In the genomic region with DNA sequence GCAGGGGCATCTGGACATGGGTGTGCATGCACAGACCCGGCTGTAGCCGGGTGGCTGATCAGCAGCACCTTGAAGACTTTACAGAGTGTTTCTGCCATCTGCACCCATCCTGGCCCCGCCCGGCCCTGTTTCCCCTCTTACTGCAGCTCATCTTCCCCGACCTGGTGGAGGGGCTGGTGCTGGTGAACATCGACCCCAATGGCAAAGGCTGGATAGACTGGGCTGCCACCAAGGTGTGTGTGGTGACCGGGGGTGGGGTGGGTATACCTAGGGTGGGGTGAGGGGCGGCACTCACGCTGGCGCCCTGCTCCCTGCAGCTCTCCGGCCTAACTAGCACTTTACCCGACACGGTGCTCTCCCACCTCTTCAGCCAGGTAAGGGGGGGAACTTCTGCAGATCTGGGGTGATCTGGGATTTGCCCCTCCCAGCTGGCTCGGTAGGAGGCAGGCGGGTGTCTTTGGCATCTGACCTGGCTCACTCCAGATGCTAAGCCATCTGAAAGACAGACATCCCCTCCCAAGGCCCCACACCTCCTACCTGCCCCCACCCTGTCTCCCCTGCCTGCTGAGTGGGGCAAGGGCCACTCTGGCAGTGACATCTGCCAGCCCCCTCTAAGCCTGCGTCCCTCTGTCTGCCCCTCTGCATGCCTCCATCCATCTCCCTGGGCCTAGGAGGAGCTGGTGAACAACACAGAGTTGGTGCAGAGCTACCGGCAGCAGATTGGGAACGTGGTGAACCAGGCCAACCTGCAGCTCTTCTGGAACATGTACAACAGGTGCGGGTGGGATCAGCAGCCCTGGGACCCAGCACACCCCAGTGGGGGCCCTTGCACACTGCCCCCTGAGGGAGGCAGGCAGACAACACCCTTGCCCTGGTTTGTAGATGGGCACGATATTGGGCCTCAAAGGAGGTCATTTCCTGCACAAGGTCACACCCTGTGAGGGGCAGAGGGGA, we compare ENCODE assay signal across 17 cellular contexts. TPM values are rescaled to one million over a fixed set of nuclear protein-coding genes. Genes with fewer than 3 reads are reported as not detected.
DNase-seq lines count a peak whose midpoint lies in the region; ATAC-seq, FAIRE-seq and TF ChIP-seq lines count a peak whose summit lies in the region.
"Had no signal": no experiment of that assay in that cellular context is flagged by ENCODE, and none has a peak within 500 bp of the region (broad histone marks: within the 10 kb centered on the region; RNA-seq: fewer than 3 reads in every experiment).

No MANE protein-coding gene starts in this region.

- no peak overlapping the region for H3K4me3 Mint-ChIP-seq in type B pancreatic cell
- H3K4me3 Mint-ChIP-seq: central memory CD8-positive, alpha-beta T cell had no signal

- CTCF ChIA-PET in HepG2 (lab: Yijun Ruan, JAX; ENCODE audit: low intra/inter-chr PET ratio, low total read pairs), result no interaction called here

- no peak overlapping the region for H3K9ac ChIP-seq in HepG2 (ENCODE audit: insufficient read depth, low read depth, low read length)

- no peaks in the 10 kb centered on the region for H3K27me3 Mint-ChIP-seq in type B pancreatic cell

- TF ChIP-seq POLR2A in HepG2 (IDR thresholded peaks at IDR 0.05; ENCODE audit: insufficient read depth in 1 of 2, low read depth in 2 of 2, low read length in 2 of 2), result no peak

- H3K4me2 ChIP-seq in HepG2 (ENCODE audit: low read depth, low read length), result no peak overlapping the region

- H3K4me3 ChIP-seq in heart right ventricle (no peak overlapping the region), HepG2 (replicated peaks in 1 of 3; ENCODE audit: insufficient read depth in 1 of 3, low read depth in 2 of 3, low read length in 3 of 3) (no peak overlapping the region)

- ATAC-seq in heart right ventricle, result no peak
- ATAC-seq in HepG2, result peak; percentile 6; the same call in 2 of the 3 replicates
- ATAC-seq in HG02852 (IDR thresholded peaks at IDR 0.05; ENCODE audit: unreplicated experiment), result no peak
- ATAC-seq: sciatic nerve had no signal

- no peak for TF ChIP-seq CTCF in heart right ventricle (IDR thresholded peaks at IDR 0.05)
- no peak for TF ChIP-seq CTCF in HepG2 (CRISPR knock-in tag; IDR thresholded peaks at IDR 0.05)
- TF ChIP-seq CTCF in type B pancreatic cell (conservative IDR thresholded peaks at IDR 0.05), result no peak

- BruUV-seq in HepG2 (replicated peaks; lab: Mats Ljungman, UMichigan), result no TSS peak

- no peaks in the 10 kb centered on the region for H3K79me2 ChIP-seq in HepG2 (ENCODE audit: insufficient read depth, low read length)

- in situ Hi-C loops in HepG2 (cut with HindIII; ENCODE audit: extremely low pct_ligation_motif_present, low pct_unique_long_range_greater_than_20kb), result loop anchor here (10.0 kb wide), 1 partner anchor 228 kb away; the partner anchor contains the start of gene GOT2

- peak overlapping the region; percentile 50 for H3K27ac Mint-ChIP-seq in type B pancreatic cell

- no peak for TF ChIP-seq RAD21 in HepG2 (CRISPR knock-in tag; IDR thresholded peaks at IDR 0.05)

- no peak overlapping the region for H2AFZ ChIP-seq in HepG2 (ENCODE audit: low read length)

- H3K27ac ChIP-seq in heart right ventricle (no peak overlapping the region), HepG2 (ENCODE audit: extremely low read length, insufficient read depth, low read length) (no peak overlapping the region)
- H3K27ac ChIP-seq: neutrophil had no signal

- no peaks in the 10 kb centered on the region for H3K36me3 Mint-ChIP-seq in type B pancreatic cell

- DNase-seq in cardiac septum (ENCODE audit: low spot score) (peak; percentile 63), heart right ventricle (no peak), NCI-H524 treated with DMSO at 0.1 percent for 48 hours (lab: John Stamatoyannopoulos, UW) (peak; percentile 72), HepG2 (ENCODE audit: low spot score) (no peak), type B pancreatic cell (ENCODE audit: extremely low spot score, unreplicated experiment) (peak; percentile 53), DMS153 treated with DMSO at 0.1 percent for 48 hours (lab: John Stamatoyannopoulos, UW; ENCODE audit: unreplicated experiment) (no peak), NCI-H2107 treated with DMSO at 0.1 percent for 48 hours (lab: John Stamatoyannopoulos, UW; ENCODE audit: unreplicated experiment) (no peak)
- DNase-seq: amygdala; effector CD8-positive, alpha-beta T cell; NCI-H2081 treated with DMSO at 0.1 percent for 48 hours; stimulated activated CD4-positive, alpha-beta T cell treated with anti-CD3 and anti-CD28 coated beads, Interleukin-1b, Interleukin-23, amount 100 ng/mL, for 48 hours; SW 1271 had no signal

- peaks cover 0 to 87% (median 12%) of the 10 kb centered on the region in 9 donors for H3K36me3 ChIP-seq in heart right ventricle
- H3K36me3 ChIP-seq in HepG2 (replicated peaks in 1 of 2; ENCODE audit: control insufficient read depth in 1 of 2, insufficient read depth in 2 of 2, low read length in 2 of 2), result no peaks in the 10 kb centered on the region
- H3K36me3 ChIP-seq: neutrophil had no signal

- no peak for FAIRE-seq in HepG2 (lab: Jason Lieb, UNC)
- FAIRE-seq: GM12891 had no signal

- no peaks in the 10 kb centered on the region for H4K20me1 ChIP-seq in HepG2 (ENCODE audit: insufficient read depth, low read length)

- POLR2A ChIA-PET in HepG2 (lab: Yijun Ruan, JAX), result no interaction called here

- H3K4me1 ChIP-seq in heart right ventricle (peaks cover 0 to 8% (median 0%) of the 10 kb centered on the region in 9 donors), HepG2 (ENCODE audit: insufficient read depth, low read length) (peaks cover 25% of the 10 kb centered on the region)

- 81 to 85% methylated on average over 20 of the region's 20 CpGs for WGBS in heart right ventricle, 2 donors
- WGBS in HepG2 (ENCODE audit: low lambda C conversion rate), result 57% methylated on average over 15 of the region's 20 CpGs

- H3K9me3 ChIP-seq in heart right ventricle, result no peaks in the 10 kb centered on the region
- H3K9me3 ChIP-seq in HepG2 (ENCODE audit: low read length), result no peaks in the 10 kb centered on the region
- H3K9me3 ChIP-seq: neutrophil had no signal

- no peaks in the 10 kb centered on the region for H3K9me3 Mint-ChIP-seq in type B pancreatic cell
- H3K9me3 Mint-ChIP-seq: central memory CD8-positive, alpha-beta T cell had no signal

- peaks cover under 1% of the 10 kb centered on the region for H3K4me1 Mint-ChIP-seq in type B pancreatic cell (ENCODE audit: unreplicated experiment)

- H3K27me3 ChIP-seq in heart right ventricle (peaks cover 0 to 9% (median 0%) of the 10 kb centered on the region in 7 donors), HepG2 (ENCODE audit: control insufficient read depth in 1 of 2, insufficient read depth in 2 of 2, low read length in 2 of 2) (peaks cover 0 to 8% of the 10 kb centered on the region in 2 experiments; a peak in 2 of 5 replicates)

- no peak for TF ChIP-seq EP300 in HepG2 (IDR thresholded peaks at IDR 0.05; ENCODE audit: low read depth in 2 of 2, low read length in 2 of 2)
- TF ChIP-seq EP300 in HepG2 (CRISPR knock-in tag; IDR thresholded peaks at IDR 0.05; ENCODE audit: borderline replicate concordance), result no peak

- intact Hi-C loops in cardiac septum (cut with DNase I), result no loop called here
- intact Hi-C loops in heart right ventricle (cut with DNase I), result loop anchor here in 1 of 10 donors (10.0 kb wide), 1 partner anchor 148 kb away; no protein-coding TSS in a partner anchor
- intact Hi-C loops in HepG2 (cut with micrococcal nuclease; ENCODE audit: unreplicated experiment), result no loop called here

RNA-seq across cellular contexts. Expression of gene NDRG4, which starts 6.6 kb away (rescaled TPM):
- total RNA-seq in cardiac septum, result 607 TPM
- total RNA-seq in heart right ventricle, result 100 to 1,000 TPM; 336 to 821 (median 630) TPM
- polyA plus RNA-seq in heart right ventricle, result 100 to 1,000 TPM; 286 to 507 TPM
- 1.6 and 1.7 TPM in 2 replicates for total RNA-seq in HepG2 (2016; rRNA removed; fragmentation: Illumina TruSeq; extraction: Trizol)
- total RNA-seq in HepG2 (2016; cell fraction: cytosol; rRNA removed; fragmentation: Illumina TruSeq; extraction: Trizol; ENCODE audit: low read depth), result 0.20 and 1.1 TPM in 2 replicates
- 1.5 and 2.0 TPM in 2 replicates for total RNA-seq in HepG2 (2016; cell fraction: insoluble cytoplasmic fraction; rRNA removed; fragmentation: Illumina TruSeq; extraction: Trizol)
- 1.7 and 1.8 TPM in 2 replicates for total RNA-seq in HepG2 (2016; cell fraction: membrane; rRNA removed; fragmentation: Illumina TruSeq; extraction: Trizol)
- total RNA-seq in HepG2 (2016; cell fraction: nucleus; rRNA removed; fragmentation: Illumina TruSeq; extraction: Trizol), result 1.6 and 2.2 TPM in 2 replicates
- polyA plus RNA-seq in HepG2 (2011; rRNA removed), result 1.8 and 2.7 TPM in 2 replicates
- polyA plus RNA-seq in HepG2 (2011; cell fraction: cytosol; rRNA removed), result 1.8 and 2.5 TPM in 2 replicates
- 17.0 and 17.7 TPM in 2 replicates for polyA plus RNA-seq in HepG2 (2011; cell fraction: nucleus; rRNA removed)
- 2.3 and 6.3 TPM in 2 replicates for polyA plus RNA-seq in HepG2 (2012)
- 0.41 and 0.49 TPM in 2 replicates for polyA plus RNA-seq in HepG2 (2016; cell fraction: cytosol; fragmentation: Illumina TruSeq; extraction: Trizol; ENCODE audit: low read depth)
- 0.75 and 2.0 TPM in 2 replicates for polyA plus RNA-seq in HepG2 (2016; cell fraction: insoluble cytoplasmic fraction; fragmentation: Illumina TruSeq; extraction: Trizol; ENCODE audit: low read depth)
- polyA plus RNA-seq in HepG2 (2016; cell fraction: membrane; fragmentation: Illumina TruSeq; extraction: Trizol; ENCODE audit: low read depth), result 0.87 and 0.90 TPM in 2 replicates
- 2.5 TPM in 2 replicates for polyA plus RNA-seq in HepG2 (2016; cell fraction: nucleus; fragmentation: Illumina TruSeq; extraction: Trizol; ENCODE audit: insufficient read depth, low read depth)
- polyA minus RNA-seq in HepG2 (2011; rRNA and poly(A)+ RNA removed; ENCODE audit: low replicate concordance), result 0.07 and 9.4 TPM in 2 replicates
- polyA minus RNA-seq in HepG2 (2011; cell fraction: cytosol; rRNA and poly(A)+ RNA removed), result 1.2 and 1.8 TPM in 2 replicates
- polyA minus RNA-seq in HepG2 (2011; cell fraction: nucleus; rRNA and poly(A)+ RNA removed), result 3.3 and 6.0 TPM in 2 replicates
- total RNA-seq in type B pancreatic cell (ENCODE audit: low replicate concordance), result 23.7 and 42.9 TPM in 2 replicates

RNA-seq across cellular contexts. Expression of gene SETD6, which starts 8.8 kb away (rescaled TPM):
- total RNA-seq in cardiac septum (12.4 TPM), heart right ventricle (10 to 100 TPM in 8 of 10 donors, 1 to 10 TPM in 2; 8.9 to 16.0 (median 11.8) TPM), HepG2 (2016; rRNA removed; fragmentation: Illumina TruSeq; extraction: Trizol) (17.4 and 25.7 TPM in 2 replicates), type B pancreatic cell (ENCODE audit: low replicate concordance) (32.6 and 36.5 TPM in 2 replicates)
- polyA plus RNA-seq in heart right ventricle (10 to 100 TPM; 11.8 to 18.9 TPM), HepG2 (2011; rRNA removed) (24.0 and 25.9 TPM in 2 replicates)
- 4.8 and 5.1 TPM in 2 replicates for total RNA-seq in HepG2 (2016; cell fraction: cytosol; rRNA removed; fragmentation: Illumina TruSeq; extraction: Trizol; ENCODE audit: low read depth)
- total RNA-seq in HepG2 (2016; cell fraction: insoluble cytoplasmic fraction; rRNA removed; fragmentation: Illumina TruSeq; extraction: Trizol), result 17.1 and 29.4 TPM in 2 replicates
- 9.7 and 10.0 TPM in 2 replicates for total RNA-seq in HepG2 (2016; cell fraction: membrane; rRNA removed; fragmentation: Illumina TruSeq; extraction: Trizol)
- 32.2 and 34.9 TPM in 2 replicates for total RNA-seq in HepG2 (2016; cell fraction: nucleus; rRNA removed; fragmentation: Illumina TruSeq; extraction: Trizol)
- 13.1 and 16.9 TPM in 2 replicates for polyA plus RNA-seq in HepG2 (2011; cell fraction: cytosol; rRNA removed)
- polyA plus RNA-seq in HepG2 (2011; cell fraction: nucleus; rRNA removed), result 109 and 110 TPM in 2 replicates
- 25.0 and 25.7 TPM in 2 replicates for polyA plus RNA-seq in HepG2 (2012)
- 2.7 and 3.2 TPM in 2 replicates for polyA plus RNA-seq in HepG2 (2016; cell fraction: cytosol; fragmentation: Illumina TruSeq; extraction: Trizol; ENCODE audit: low read depth)
- polyA plus RNA-seq in HepG2 (2016; cell fraction: insoluble cytoplasmic fraction; fragmentation: Illumina TruSeq; extraction: Trizol; ENCODE audit: low read depth), result 13.8 and 15.8 TPM in 2 replicates
- polyA plus RNA-seq in HepG2 (2016; cell fraction: membrane; fragmentation: Illumina TruSeq; extraction: Trizol; ENCODE audit: low read depth), result 4.6 and 4.9 TPM in 2 replicates
- polyA plus RNA-seq in HepG2 (2016; cell fraction: nucleus; fragmentation: Illumina TruSeq; extraction: Trizol; ENCODE audit: insufficient read depth, low read depth), result 74.9 and 78.9 TPM in 2 replicates
- 26.6 and 40.3 TPM in 2 replicates for polyA minus RNA-seq in HepG2 (2011; rRNA and poly(A)+ RNA removed; ENCODE audit: low replicate concordance)
- polyA minus RNA-seq in HepG2 (2011; cell fraction: cytosol; rRNA and poly(A)+ RNA removed), result 11.5 and 12.7 TPM in 2 replicates
- 48.7 and 56.2 TPM in 2 replicates for polyA minus RNA-seq in HepG2 (2011; cell fraction: nucleus; rRNA and poly(A)+ RNA removed)

Comparison
In these comparisons a context has a peak if more than half of its experiments do, and no peak if none do; other contexts are left out.
1. DNase-seq: peak in cardiac septum (single experiment), NCI-H524 treated with DMSO at 0.1 percent for 48 hours (single experiment) and type B pancreatic cell (single experiment); none in heart right ventricle (0 of 2), HepG2 (single experiment), DMS153 treated with DMSO at 0.1 percent for 48 hours (single experiment) and NCI-H2107 treated with DMSO at 0.1 percent for 48 hours (single experiment).